ENCODE assay signal across 24 cellular contexts in genomic region chr20:41604002-41604401, GRCh38. TPM values are rescaled to one million over a fixed set of nuclear protein-coding genes. Genes with fewer than 3 reads are reported as not detected.
A peak's percentile ranks its signal among the peaks of the same experiment; 100 is the strongest.
DNase-seq lines count a peak whose midpoint lies in the region; ATAC-seq, FAIRE-seq and TF ChIP-seq lines count a peak whose summit lies in the region.
"Had no signal": no experiment of that assay in that cellular context is flagged by ENCODE, and none has a peak within 500 bp of the region (broad histone marks: within the 10 kb centered on the region; RNA-seq: fewer than 3 reads in every experiment).

No MANE protein-coding gene starts in this region.

- DNase-seq in HTR-8/SVneo (ENCODE audit: insufficient read length, low spot score): no peak
- DNase-seq in cardiac fibroblast (ENCODE audit: low read depth in 2 of 2): no peak
- no peak for DNase-seq in fibroblast of villous mesenchyme (ENCODE audit: low read depth)
- no peak for DNase-seq in AG08395 (ENCODE audit: low spot score)
- DNase-seq in hepatic stellate cell (ENCODE audit: low spot score): no peak
- DNase-seq: activated CD4-positive, alpha-beta T cell treated with anti-CD3 and anti-CD28 coated beads, Interleukin-2, amount 10 ng/mL, durations not matched to agents 7 days and 5 days; activated gamma-delta T cell treated with Interleukin-2 at 50 U/mL for 16 hours; activated naive CD8-positive, alpha-beta T cell treated with anti-CD3 and anti-CD28 coated beads, Interleukin-2, amount 50 U/mL, for 24 hours; activated T-cell treated with anti-CD3 and anti-CD28 coated beads, Interleukin-2, amount 50 U/mL, for 24 hours; effector memory CD8-positive, alpha-beta T cell; esophagus squamous epithelium; H7; KBM-7; left lung; NCI-H1417 treated with DMSO at 0.1 percent for 48 hours; NCI-H2107; NCI-H446; SK-N-SH; stimulated activated naive CD4-positive, alpha-beta T cell treated with Interleukin-2 at 50 U/mL for 16 hours had no signal

- no peak overlapping the region for H3K27ac ChIP-seq in C4-2B
- H3K27ac ChIP-seq: esophagus squamous epithelium, left lung, prostate gland had no signal

- peak; percentile 14 for TF ChIP-seq CTCF in C4-2B (conservative IDR thresholded peaks at IDR 0.05)
- peak; percentile 19 for TF ChIP-seq CTCF in cardiac fibroblast (IDR thresholded peaks at IDR 0.05; ENCODE audit: low read depth, low read length)
- peak; percentile 10 for TF ChIP-seq CTCF in fibroblast of villous mesenchyme (IDR thresholded peaks at IDR 0.05; ENCODE audit: insufficient read depth, low read depth, low read length)

- peak; percentile 49 for FAIRE-seq in HTR-8/SVneo (lab: Jason Lieb, UNC)
- FAIRE-seq: urothelium cell line had no signal

- ATAC-seq in GM21786 (IDR thresholded peaks at IDR 0.05; ENCODE audit: unreplicated experiment): no peak
- no peak for ATAC-seq in GM18498 (IDR thresholded peaks at IDR 0.05; ENCODE audit: unreplicated experiment)
- ATAC-seq: activated naive CD8-positive, alpha-beta T cell treated with anti-CD3 and anti-CD28 coated beads, Interleukin-2, amount 50 U/mL, for 24 hours; effector memory CD8-positive, alpha-beta T cell; left lung had no signal

- H3K4me3 ChIP-seq in cardiac fibroblast (replicated peaks in 1 of 2; ENCODE audit: low read depth in 2 of 2, low read length in 2 of 2): no peak overlapping the region
- no peak overlapping the region for H3K4me3 ChIP-seq in fibroblast of villous mesenchyme (ENCODE audit: low read depth, low read length)
- H3K4me3 ChIP-seq: esophagus squamous epithelium, left lung, prostate gland had no signal

RNA-seq across cellular contexts. Expression of gene CHD6, which starts 14.2 kb away (rescaled TPM):
- 32.5 and 33.2 TPM in 2 replicates for total RNA-seq in fibroblast of villous mesenchyme
